In the genomic region with DNA sequence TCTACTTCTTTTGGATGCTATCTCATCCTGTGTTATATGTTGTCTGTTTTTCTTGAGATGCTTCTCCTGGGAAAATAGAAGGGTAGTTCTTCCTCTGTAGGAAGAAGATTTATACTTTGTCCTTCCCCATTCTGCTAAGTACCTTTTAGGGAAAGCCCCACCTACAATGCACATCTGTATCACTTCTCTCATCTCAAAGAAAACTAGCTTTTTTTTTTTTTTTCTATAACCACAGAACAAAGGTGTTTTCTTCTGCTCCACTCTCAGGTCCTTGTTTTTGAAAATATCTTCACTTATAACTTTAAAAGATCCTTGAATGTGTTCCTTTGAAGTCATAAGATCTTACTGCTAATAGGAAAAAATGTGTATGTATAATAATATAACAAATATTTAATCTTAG, we compare ENCODE assay signal across 23 cellular contexts.
"Had no signal": no experiment of that assay in that cellular context is flagged by ENCODE, and none has a peak within 500 bp of the region (broad histone marks: within the 10 kb centered on the region; RNA-seq: fewer than 3 reads in every experiment).

No MANE protein-coding gene starts in this region.

- H3K36me3 ChIP-seq: MG63, SJCRH30 had no signal

- ATAC-seq: Panc1, PC-3, SK-N-SH treated with all-trans-retinoic acid at 6 μM for 48 hours had no signal

- H3K4me3 ChIP-seq: MG63, SJCRH30 had no signal

- H3K27ac ChIP-seq: RWPE1, SJCRH30 had no signal

- H3K9me3 ChIP-seq: MG63, SJCRH30 had no signal

- DNase-seq: IMR-90, Karpas-422, KG1, MG63, NCI-H1092 treated with DMSO at 0.1 percent for 48 hours, NCI-H1436, NCI-H187, NCI-H2029, NCI-H2081 treated with DMSO at 0.1 percent for 48 hours, NCI-H2171, NCI-H226, NCI-H446, NCI-H510A, NCI-H524 treated with DMSO at 0.1 percent for 48 hours, NCI-H69, NCI-H774, PC-3, SHP77, SJCRH30, T-helper 1 cell had no signal

- H3K27me3 ChIP-seq: MG63, SJCRH30 had no signal

- H3K4me1 ChIP-seq: SJCRH30 had no signal
